Comparison of ENCODE assay signal across 8 cellular contexts in genomic region chr12:30754383-30754749, GRCh38. TPM values are rescaled to one million over a fixed set of nuclear protein-coding genes. Genes with fewer than 3 reads are reported as not detected.
DNase-seq lines count a peak whose midpoint lies in the region; ATAC-seq and TF ChIP-seq lines count a peak whose summit lies in the region.

No MANE protein-coding gene starts in this region.

- TF ChIP-seq CTCF in astrocyte of the spinal cord (IDR thresholded peaks at IDR 0.05; ENCODE audit: low read depth, low read length) (no peak), uterus (IDR thresholded peaks at IDR 0.05) (no peak)

- no peaks in the 10 kb centered on the region for H3K27me3 ChIP-seq in mesenchymal stem cell (ENCODE audit: control insufficient read depth in 1 of 2, insufficient read depth in 1 of 2, low read length in 2 of 2)
- no peaks in the 10 kb centered on the region for H3K27me3 ChIP-seq in uterus

- H3K4me1 ChIP-seq in mesenchymal stem cell (ENCODE audit: control insufficient read depth, insufficient read depth, low read depth, low read length) (peaks cover 9% of the 10 kb centered on the region), uterus (no peaks in the 10 kb centered on the region)

- peak overlapping the region in 1 of 2 experiments; percentile 57 for H3K14ac ChIP-seq in mesenchymal stem cell (ENCODE audit: low read length in 2 of 2)

- no peaks in the 10 kb centered on the region for H3K27me3 Mint-ChIP-seq in activated CD4-positive, alpha-beta T cell treated with anti-CD3 and anti-CD28 coated beads for 36 hours

- H3K9me3 ChIP-seq in mesenchymal stem cell (ENCODE audit: control insufficient read depth, low read length), result no peaks in the 10 kb centered on the region
- H3K9me3 ChIP-seq in uterus, result no peaks in the 10 kb centered on the region

- peak overlapping the region; percentile 93 for H3K9ac ChIP-seq in mesenchymal stem cell (ENCODE audit: low read length)

- H3K36me3 ChIP-seq in mesenchymal stem cell (ENCODE audit: control insufficient read depth in 1 of 2, insufficient read depth in 2 of 2, low read depth in 1 of 2, low read length in 2 of 2) (peaks cover 0 to 14% of the 10 kb centered on the region in 2 experiments), uterus (no peaks in the 10 kb centered on the region)

- DNase-seq in activated CD4-positive, alpha-beta T cell treated with anti-CD3 and anti-CD28 coated beads for 36 hours, result peak; percentile 69
- DNase-seq in activated CD4-positive, alpha-beta T cell treated with anti-CD3 and anti-CD28 coated beads for 4 hours, result no peak
- DNase-seq in astrocyte of the spinal cord (ENCODE audit: low read depth, low spot score), result no peak
- no peak for DNase-seq in mesenchymal stem cell
- no peak for DNase-seq in uterus
- DNase-seq in D341Med (ENCODE audit: low spot score), result no peak
- DNase-seq in activated effector memory CD4-positive, alpha-beta T cell treated with anti-CD3 and anti-CD28 coated beads, Interleukin-2, amount 50 U/mL, for 16 hours, result no peak

- no peaks in the 10 kb centered on the region for H3K9me3 Mint-ChIP-seq in activated CD4-positive, alpha-beta T cell treated with anti-CD3 and anti-CD28 coated beads for 36 hours (ENCODE audit: low read depth)

- H2AK5ac ChIP-seq in mesenchymal stem cell (ENCODE audit: low read length, severe bottlenecking), result no peak overlapping the region

- CTCF ChIA-PET in activated CD4-positive, alpha-beta T cell treated with anti-CD3 and anti-CD28 coated beads for 36 hours (lab: Charles Lee), result interaction anchor here (0.9 to 2.6 kb wide), 5 partner anchors 33 to 59 kb away, joined by 3 to 17 read pairs (median 6); partner anchors contain the start of gene IPO8

- H3K4me2 ChIP-seq in mesenchymal stem cell (ENCODE audit: low read length, poor library complexity, severe bottlenecking), result peak overlapping the region; percentile 64

- peaks cover 12% of the 10 kb centered on the region for H3K79me1 ChIP-seq in mesenchymal stem cell (replicated peaks; ENCODE audit: low read length, poor library complexity, severe bottlenecking)

- H4K91ac ChIP-seq in mesenchymal stem cell (ENCODE audit: low read length), result peak overlapping the region; percentile 87

- H2AFZ ChIP-seq in mesenchymal stem cell (ENCODE audit: low read depth, low read length), result peak overlapping the region; percentile 55

- peak overlapping the region; percentile 80 to 92 for H3K18ac ChIP-seq in mesenchymal stem cell (ENCODE audit: low read depth in 1 of 2, low read length in 2 of 2)

- no peaks in the 10 kb centered on the region for H3K36me3 Mint-ChIP-seq in activated CD4-positive, alpha-beta T cell treated with anti-CD3 and anti-CD28 coated beads for 36 hours (ENCODE audit: low read depth)

- H2BK12ac ChIP-seq in mesenchymal stem cell (ENCODE audit: low read length in 2 of 2), result peak overlapping the region in 1 of 2 experiments; percentile 45

- H2BK120ac ChIP-seq in mesenchymal stem cell (ENCODE audit: low read depth, low read length), result peak overlapping the region; percentile 39

- in situ Hi-C loops in astrocyte of the spinal cord (cut with HindIII; ENCODE audit: low sequenced_read_pairs), result no loop called here

- peak overlapping the region; percentile 86 for H3K4me3 Mint-ChIP-seq in activated CD4-positive, alpha-beta T cell treated with anti-CD3 and anti-CD28 coated beads for 36 hours

- no peak for TF ChIP-seq POLR2A in uterus (IDR thresholded peaks at IDR 0.05)

- peak overlapping the region; percentile 59 for H4K8ac ChIP-seq in mesenchymal stem cell (ENCODE audit: low read length)

- peak overlapping the region; percentile 60 for H2BK15ac ChIP-seq in mesenchymal stem cell (ENCODE audit: low read depth, poor library complexity, severe bottlenecking)

- POLR2A ChIA-PET in activated CD4-positive, alpha-beta T cell treated with anti-CD3 and anti-CD28 coated beads for 36 hours (lab: Charles Lee), result interaction anchor here (1.1 to 1.4 kb wide), 2 partner anchors 11 to 59 kb away, joined by 3 to 8 read pairs; partner anchors contain the start of gene IPO8

- peak overlapping the region in 1 of 2 experiments; percentile 83 for H3K23ac ChIP-seq in mesenchymal stem cell (ENCODE audit: low read length in 2 of 2)

- WGBS in mesenchymal stem cell, result 2% methylated on average over 21 of the region's 40 CpGs

- peak overlapping the region in 1 of 2 experiments; percentile 45 for H3K4ac ChIP-seq in mesenchymal stem cell (ENCODE audit: low read depth in 1 of 2, low read length in 2 of 2)

- H3K27ac ChIP-seq in mesenchymal stem cell (ENCODE audit: low read length, poor library complexity, severe bottlenecking), result peak overlapping the region; percentile 56
- peak overlapping the region; percentile 71 to 90 for H3K27ac ChIP-seq in uterus

- H3K4me3 ChIP-seq in astrocyte of the spinal cord (ENCODE audit: low read depth, low read length) (peak overlapping the region; percentile 77), mesenchymal stem cell (ENCODE audit: insufficient read depth in 1 of 2, low read depth in 1 of 2, low read length in 2 of 2) (peak overlapping the region; percentile 90 to 94), uterus (peak overlapping the region; percentile 52 to 86)

- H3K4me1 Mint-ChIP-seq in activated CD4-positive, alpha-beta T cell treated with anti-CD3 and anti-CD28 coated beads for 36 hours, result peaks cover 36% of the 10 kb centered on the region

- intact Hi-C loops in activated CD4-positive, alpha-beta T cell treated with anti-CD3 and anti-CD28 coated beads for 36 hours (cut with DNase I, micrococcal nuclease), result loop anchor here (1.0 to 10.0 kb wide), 8 partner anchors 40 to 1923 kb away; partner anchors contain the start of genes SINHCAF (in 2 of the 2), DDX11 (in 1 of the 2), DNM1L (in 1 of the 2) and ERGIC2 (in 1 of the 2)
- intact Hi-C loops in uterus (cut with DNase I; ENCODE audit: low total_unique reads), result no loop called here

- peak; percentile 30 for ATAC-seq in activated CD4-positive, alpha-beta T cell treated with anti-CD3 and anti-CD28 coated beads for 36 hours
- peak; percentile 5 for ATAC-seq in HG03575 (IDR thresholded peaks at IDR 0.05; ENCODE audit: extremely low read depth, insufficient number of reproducible peaks, low FRiP score, unreplicated experiment)

- H2BK5ac ChIP-seq in mesenchymal stem cell (ENCODE audit: low read depth, low read length, poor library complexity, severe bottlenecking), result peak overlapping the region; percentile 35

- peak overlapping the region; percentile 70 for H3K27ac Mint-ChIP-seq in activated CD4-positive, alpha-beta T cell treated with anti-CD3 and anti-CD28 coated beads for 36 hours

RNA-seq across cellular contexts. Expression of gene CAPRIN2, which starts 0.4 kb away (rescaled TPM):
- 10 to 100 TPM; 10.0 to 19.8 TPM for total RNA-seq in activated CD4-positive, alpha-beta T cell treated with anti-CD3 and anti-CD28 coated beads for 36 hours
- 25.3 TPM for polyA plus RNA-seq in mesenchymal stem cell (2013, experiment 1 of 2)
- polyA plus RNA-seq in mesenchymal stem cell (2013, experiment 2 of 2), result 24.3 TPM
- 10 to 100 TPM in 3 of 4 donors, 1 to 10 TPM in 1; 8.2 to 47.6 (median 35.8) TPM for total RNA-seq in uterus

RNA-seq across cellular contexts. Expression of gene IPO8, which starts 58.7 kb away (rescaled TPM):
- 10 to 100 TPM; 48.7 to 51.4 TPM for total RNA-seq in activated CD4-positive, alpha-beta T cell treated with anti-CD3 and anti-CD28 coated beads for 36 hours
- 23.3 TPM for polyA plus RNA-seq in mesenchymal stem cell (2013, experiment 1 of 2)
- polyA plus RNA-seq in mesenchymal stem cell (2013, experiment 2 of 2), result 23.0 TPM
- 10 to 100 TPM; 11.0 to 53.1 (median 34.2) TPM for total RNA-seq in uterus
